ENCODE assay signal across 14 cellular contexts in the genomic region with DNA sequence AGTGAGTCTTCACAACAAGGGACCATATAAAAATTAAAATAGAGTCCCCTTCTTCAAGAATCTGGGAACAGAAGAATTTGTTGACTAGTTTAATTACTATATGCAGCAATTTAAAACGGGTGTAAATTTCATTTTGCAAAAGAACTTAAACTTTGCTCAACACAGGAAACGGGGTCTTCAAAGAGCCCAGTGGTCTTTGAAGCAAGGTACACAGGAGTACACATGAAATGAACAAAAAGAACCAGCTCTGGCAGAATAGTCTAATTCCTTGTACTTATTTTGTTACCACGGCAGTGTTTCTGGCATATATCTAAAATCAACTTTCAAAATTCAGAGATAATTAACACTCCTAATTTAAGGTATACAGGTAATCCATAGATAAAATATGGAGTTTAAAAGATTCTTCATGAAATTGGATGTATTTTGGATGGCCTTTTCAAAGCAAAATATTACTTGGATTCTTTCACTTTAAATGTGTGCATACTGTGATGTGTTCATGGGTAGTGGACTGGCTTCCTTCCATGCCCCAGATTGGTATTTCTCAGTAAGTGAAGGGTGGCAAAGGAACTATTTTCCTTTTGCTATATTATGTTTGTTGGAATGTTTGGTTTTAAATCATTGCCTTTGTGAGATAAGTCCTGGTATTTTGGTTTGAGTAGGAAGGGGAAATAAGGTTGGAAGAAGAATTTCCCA.
DNase-seq lines count a peak whose midpoint lies in the region; ATAC-seq and TF ChIP-seq lines count a peak whose summit lies in the region.
"Had no signal": no experiment of that assay in that cellular context is flagged by ENCODE, and none has a peak within 500 bp of the region (broad histone marks: within the 10 kb centered on the region; RNA-seq: fewer than 3 reads in every experiment).

No MANE protein-coding gene starts in this region.

- H3K27me3 Mint-ChIP-seq in CD4-positive, alpha-beta T cell, result no peaks in the 10 kb centered on the region
- no peaks in the 10 kb centered on the region for H3K27me3 Mint-ChIP-seq in CD8-positive, alpha-beta T cell (ENCODE audit: low read depth)
- H3K27me3 Mint-ChIP-seq in WTC11 (ENCODE audit: low read depth), result no peaks in the 10 kb centered on the region
- H3K27me3 Mint-ChIP-seq in central memory CD8-positive, alpha-beta T cell, result no peaks in the 10 kb centered on the region

- intact Hi-C loops in CD4-positive, alpha-beta T cell (cut with DNase I, micrococcal nuclease), result no loop called here
- intact Hi-C loops in CD8-positive, alpha-beta T cell (cut with DNase I, micrococcal nuclease), result loop anchor here in 1 of 2 experiments (2.0 to 10.0 kb wide), 2 partner anchors 15 to 517 kb away; no protein-coding TSS in a partner anchor

- no peaks in the 10 kb centered on the region for H3K36me3 ChIP-seq in CD8-positive, alpha-beta T cell (ENCODE audit: insufficient read depth, low read length)

- POLR2A ChIA-PET in CD4-positive, alpha-beta T cell (lab: Charles Lee), result interaction anchor here (1.0 kb wide), 2 partner anchors 25 to 79 kb away, joined by 3 to 4 read pairs; no protein-coding TSS in a partner anchor
- POLR2A ChIA-PET in CD8-positive, alpha-beta T cell (lab: Charles Lee), result interaction anchor here (1.3 to 1.7 kb wide), 2 partner anchors 22 to 63 kb away, joined by 4 to 5 read pairs; no protein-coding TSS in a partner anchor
- POLR2A ChIA-PET in WTC11 (lab: Charles Lee), result no interaction called here

- TF ChIP-seq CTCF in CD4-positive, alpha-beta T cell (IDR thresholded peaks at IDR 0.05), result no peak
- TF ChIP-seq CTCF in CD8-positive, alpha-beta T cell (IDR thresholded peaks at IDR 0.05), result no peak
- TF ChIP-seq CTCF in WTC11 (IDR thresholded peaks at IDR 0.05), result no peak

- CTCF ChIA-PET in CD4-positive, alpha-beta T cell (lab: Charles Lee), result no interaction called here
- CTCF ChIA-PET in CD8-positive, alpha-beta T cell (lab: Charles Lee), result interaction anchor here (0.9 kb wide), 1 partner anchor 25 kb away, joined by 5 read pairs; no protein-coding TSS in a partner anchor
- CTCF ChIA-PET in WTC11 (lab: Charles Lee), result no interaction called here

- H3K36me3 Mint-ChIP-seq in CD4-positive, alpha-beta T cell (ENCODE audit: low read depth), result no peaks in the 10 kb centered on the region
- H3K36me3 Mint-ChIP-seq in CD8-positive, alpha-beta T cell, result peaks cover 2% of the 10 kb centered on the region
- no peaks in the 10 kb centered on the region for H3K36me3 Mint-ChIP-seq in WTC11
- no peaks in the 10 kb centered on the region for H3K36me3 Mint-ChIP-seq in central memory CD8-positive, alpha-beta T cell (ENCODE audit: insufficient read depth)

- ATAC-seq in CD4-positive, alpha-beta T cell (ENCODE audit: poor library complexity), result no peak
- peak; percentile 74 for ATAC-seq in CD8-positive, alpha-beta T cell
- ATAC-seq in WTC11, result no peak
- no peak for ATAC-seq in central memory CD8-positive, alpha-beta T cell (replicated peaks; ENCODE audit: extremely low read depth, poor library complexity, severe bottlenecking)

- peaks cover 42% of the 10 kb centered on the region for H3K4me1 Mint-ChIP-seq in CD4-positive, alpha-beta T cell (ENCODE audit: low read depth)
- H3K4me1 Mint-ChIP-seq in CD8-positive, alpha-beta T cell (ENCODE audit: low read depth), result peaks cover 68% of the 10 kb centered on the region
- H3K4me1 Mint-ChIP-seq in WTC11, result peaks cover 10% of the 10 kb centered on the region
- H3K4me1 Mint-ChIP-seq in central memory CD8-positive, alpha-beta T cell, result peaks cover 5% of the 10 kb centered on the region

- peak overlapping the region; percentile 33 for H3K4me3 ChIP-seq in CD8-positive, alpha-beta T cell (ENCODE audit: low read depth, low read length)

- no peaks in the 10 kb centered on the region for H3K9me3 ChIP-seq in CD4-positive, alpha-beta T cell (ENCODE audit: control insufficient read depth, low read length)
- H3K9me3 ChIP-seq in CD8-positive, alpha-beta T cell (ENCODE audit: low read length), result no peaks in the 10 kb centered on the region

- peak overlapping the region; percentile 74 for H3K4me3 Mint-ChIP-seq in CD4-positive, alpha-beta T cell
- peak overlapping the region; percentile 82 for H3K4me3 Mint-ChIP-seq in CD8-positive, alpha-beta T cell
- no peak overlapping the region for H3K4me3 Mint-ChIP-seq in WTC11
- H3K4me3 Mint-ChIP-seq in central memory CD8-positive, alpha-beta T cell, result peak overlapping the region; percentile 31

- H3K27ac Mint-ChIP-seq in CD4-positive, alpha-beta T cell, result peak overlapping the region; percentile 28
- H3K27ac Mint-ChIP-seq in CD8-positive, alpha-beta T cell, result peak overlapping the region; percentile 92
- H3K27ac Mint-ChIP-seq in WTC11, result peak overlapping the region; percentile 74; the same call in 1 of the 2 replicates
- peak overlapping the region; percentile 60 for H3K27ac Mint-ChIP-seq in central memory CD8-positive, alpha-beta T cell (ENCODE audit: low read depth)

- H3K27me3 ChIP-seq in CD4-positive, alpha-beta T cell (ENCODE audit: control insufficient read depth, insufficient read depth, low read length), result no peaks in the 10 kb centered on the region
- no peaks in the 10 kb centered on the region for H3K27me3 ChIP-seq in CD8-positive, alpha-beta T cell (ENCODE audit: insufficient read depth, low read length)

- H3K4me1 ChIP-seq in CD8-positive, alpha-beta T cell (ENCODE audit: insufficient read depth, low read length), result peaks cover 64% of the 10 kb centered on the region

- H3K9me3 Mint-ChIP-seq in CD4-positive, alpha-beta T cell, result no peaks in the 10 kb centered on the region
- no peaks in the 10 kb centered on the region for H3K9me3 Mint-ChIP-seq in CD8-positive, alpha-beta T cell
- no peaks in the 10 kb centered on the region for H3K9me3 Mint-ChIP-seq in WTC11
- no peaks in the 10 kb centered on the region for H3K9me3 Mint-ChIP-seq in central memory CD8-positive, alpha-beta T cell

- no peak for DNase-seq in CD4-positive, alpha-beta T cell
- DNase-seq in CD8-positive, alpha-beta T cell, result peak in 1 of 7 experiments; percentile 32
- DNase-seq in WTC11 (ENCODE audit: low spot score) (no peak), mesenteric fat pad (ENCODE audit: low spot score) (no peak), NCI-H2029 treated with DMSO at 0.1 percent for 48 hours (lab: John Stamatoyannopoulos, UW) (no peak)
- DNase-seq in central memory CD8-positive, alpha-beta T cell (ENCODE audit: low spot score in 2 of 2), result no peak
- no peak for DNase-seq in stimulated activated CD4-positive, alpha-beta T cell treated with anti-CD3 and anti-CD28 coated beads, Interleukin-2, amount 100 ng/mL, for 48 hours
- DNase-seq: H7, NCI-H1105 treated with DMSO at 0.1 percent for 48 hours, NCI-H187, NCI-H2171 treated with DMSO at 0.1 percent for 48 hours, NCI-H774, RPMI8226, SIG-M5 had no signal

- H3K27ac ChIP-seq in CD4-positive, alpha-beta T cell (ENCODE audit: low read depth, low read length), result no peak overlapping the region
- H3K27ac ChIP-seq in CD8-positive, alpha-beta T cell (ENCODE audit: low read depth, low read length), result peak overlapping the region; percentile 36

TF ChIP-seq in WTC11, 78 proteins besides CTCF, POLR2A, EP300 and RAD21 (continues in another document):
- TF ChIP-seq, protein P1, sequence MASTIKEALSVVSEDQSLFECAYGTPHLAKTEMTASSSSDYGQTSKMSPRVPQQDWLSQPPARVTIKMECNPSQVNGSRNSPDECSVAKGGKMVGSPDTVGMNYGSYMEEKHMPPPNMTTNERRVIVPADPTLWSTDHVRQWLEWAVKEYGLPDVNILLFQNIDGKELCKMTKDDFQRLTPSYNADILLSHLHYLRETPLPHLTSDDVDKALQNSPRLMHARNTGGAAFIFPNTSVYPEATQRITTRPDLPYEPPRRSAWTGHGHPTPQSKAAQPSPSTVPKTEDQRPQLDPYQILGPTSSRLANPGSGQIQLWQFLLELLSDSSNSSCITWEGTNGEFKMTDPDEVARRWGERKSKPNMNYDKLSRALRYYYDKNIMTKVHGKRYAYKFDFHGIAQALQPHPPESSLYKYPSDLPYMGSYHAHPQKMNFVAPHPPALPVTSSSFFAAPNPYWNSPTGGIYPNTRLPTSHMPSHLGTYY (CRISPR knock-in tag; IDR thresholded peaks at IDR 0.05), result no peak
- TF ChIP-seq TCF7 (CRISPR knock-in tag; IDR thresholded peaks at IDR 0.05; ENCODE audit: low read depth), result no peak
- no peak for TF ChIP-seq ELF4 (CRISPR knock-in tag; IDR thresholded peaks at IDR 0.05; ENCODE audit: low read depth)
- TF ChIP-seq, protein P2, sequence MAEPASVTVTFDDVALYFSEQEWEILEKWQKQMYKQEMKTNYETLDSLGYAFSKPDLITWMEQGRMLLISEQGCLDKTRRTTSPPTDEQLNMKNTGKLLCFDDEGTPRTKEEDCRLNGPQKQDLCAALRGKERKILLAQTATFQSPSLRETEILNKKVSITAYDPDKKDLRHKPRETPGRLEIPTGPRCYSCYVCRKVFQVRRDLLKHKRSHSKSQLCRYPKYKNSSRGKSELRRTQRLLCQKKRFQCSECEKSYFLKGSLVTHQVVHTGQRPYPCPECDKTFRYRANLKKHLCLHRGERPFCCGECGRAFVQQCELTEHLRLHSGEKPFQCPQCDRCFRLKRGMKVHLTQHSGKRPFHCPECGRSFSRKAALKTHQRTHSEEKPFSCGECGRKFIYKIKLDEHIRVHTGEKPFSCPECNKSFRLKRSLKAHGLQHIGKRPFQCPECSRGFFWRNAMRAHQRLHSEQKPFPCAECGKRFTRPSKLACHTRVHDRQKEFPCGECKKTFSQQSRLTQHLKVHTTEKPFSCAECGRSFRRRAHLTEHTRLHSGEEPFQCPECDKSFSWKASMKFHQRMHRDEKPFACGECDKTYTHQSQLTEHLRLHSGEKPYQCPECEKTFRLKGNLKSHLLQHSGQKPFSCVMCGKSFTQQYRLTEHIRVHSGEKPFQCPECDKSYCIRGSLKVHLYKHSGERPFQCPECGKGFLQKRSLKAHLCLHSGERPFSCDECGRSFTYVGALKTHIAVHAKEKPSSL (CRISPR knock-in tag; conservative IDR thresholded peaks at IDR 0.05), result no peak
- TF ChIP-seq, protein P3, sequence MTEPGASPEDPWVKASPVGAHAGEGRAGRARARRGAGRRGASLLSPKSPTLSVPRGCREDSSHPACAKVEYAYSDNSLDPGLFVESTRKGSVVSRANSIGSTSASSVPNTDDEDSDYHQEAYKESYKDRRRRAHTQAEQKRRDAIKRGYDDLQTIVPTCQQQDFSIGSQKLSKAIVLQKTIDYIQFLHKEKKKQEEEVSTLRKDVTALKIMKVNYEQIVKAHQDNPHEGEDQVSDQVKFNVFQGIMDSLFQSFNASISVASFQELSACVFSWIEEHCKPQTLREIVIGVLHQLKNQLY (CRISPR knock-in tag; IDR thresholded peaks at IDR 0.05), result no peak

Comparison
In these comparisons a context has a peak if more than half of its experiments do, and no peak if none do; other contexts are left out.
1. H3K27ac Mint-ChIP-seq: peak in every context shown above with its lines; median percentile 92 in CD8-positive, alpha-beta T cell; 74 in WTC11; 60 in central memory CD8-positive, alpha-beta T cell; 28 in CD4-positive, alpha-beta T cell.